Comparison of ENCODE assay signal across 20 cellular contexts in genomic region chr19:30009013-30009412, GRCh38.
DNase-seq lines count a peak whose midpoint lies in the region; ATAC-seq, FAIRE-seq and TF ChIP-seq lines count a peak whose summit lies in the region.
"Had no signal": no experiment of that assay in that cellular context is flagged by ENCODE, and none has a peak within 500 bp of the region (broad histone marks: within the 10 kb centered on the region; RNA-seq: fewer than 3 reads in every experiment).

No MANE protein-coding gene starts in this region.

- H3K4me1 Mint-ChIP-seq in CD4-positive, alpha-beta T cell (ENCODE audit: low read depth) = peaks cover 38% of the 10 kb centered on the region
- H3K4me1 Mint-ChIP-seq in astrocyte (ENCODE audit: low read depth, unreplicated experiment) = peaks cover 6% of the 10 kb centered on the region

- no peaks in the 10 kb centered on the region for H3K27me3 ChIP-seq in CD4-positive, alpha-beta T cell (ENCODE audit: control insufficient read depth, insufficient read depth, low read length)
- H3K27me3 ChIP-seq in astrocyte (ENCODE audit: insufficient read depth, low read length) (no peaks in the 10 kb centered on the region), keratinocyte (ENCODE audit: control insufficient read depth, extremely low read depth, insufficient read depth, low read length) (no peaks in the 10 kb centered on the region)
- H3K27me3 ChIP-seq: BE2C had no signal

- H3K36me3 ChIP-seq in astrocyte (ENCODE audit: insufficient read depth, low read length) (peaks cover 15% of the 10 kb centered on the region), keratinocyte (ENCODE audit: control insufficient read depth in 2 of 2, extremely low read depth in 1 of 2, insufficient read depth in 2 of 2, low read length in 2 of 2) (peaks cover 10 to 17% of the 10 kb centered on the region in 2 experiments)

- TF ChIP-seq POLR2A in H54 (IDR thresholded peaks at IDR 0.05; ENCODE audit: low read depth, low read length) = no peak

- dilution Hi-C loops in keratinocyte (cut with MboI; ENCODE audit: extremely low pct_ligation_motif_present, low sequenced_read_pairs) = no loop called here

- H3K4me3 ChIP-seq in astrocyte (ENCODE audit: insufficient read depth, low read depth, low read length) (no peak overlapping the region), keratinocyte (ENCODE audit: control insufficient read depth in 2 of 3, extremely low read depth in 1 of 3, insufficient read depth in 2 of 3, low read depth in 1 of 3, low read length in 3 of 3) (no peak overlapping the region)
- H3K4me3 ChIP-seq: GM12878, GM23338, HAP-1 had no signal

- no peaks in the 10 kb centered on the region for H3K9me3 Mint-ChIP-seq in CD4-positive, alpha-beta T cell
- H3K9me3 Mint-ChIP-seq in astrocyte (ENCODE audit: unreplicated experiment) = no peaks in the 10 kb centered on the region
- H3K9me3 Mint-ChIP-seq: CD4-positive, CD25-positive, alpha-beta regulatory T cell; GM23338; IgD-negative memory B cell had no signal

- H3K27ac ChIP-seq in CD4-positive, alpha-beta T cell (ENCODE audit: low read depth, low read length) = no peak overlapping the region
- H3K27ac ChIP-seq in astrocyte (ENCODE audit: low read depth, low read length) (no peak overlapping the region), keratinocyte (ENCODE audit: control insufficient read depth, insufficient read depth, low read length) (no peak overlapping the region)
- H3K27ac ChIP-seq: HL-60 had no signal

- H3K36me3 Mint-ChIP-seq in CD4-positive, alpha-beta T cell (ENCODE audit: low read depth) = peaks cover 89% of the 10 kb centered on the region
- H3K36me3 Mint-ChIP-seq in astrocyte (ENCODE audit: low read depth, unreplicated experiment) = peaks cover 9% of the 10 kb centered on the region

- CTCF ChIA-PET in CD4-positive, alpha-beta T cell (lab: Charles Lee) = no interaction called here

- H3K9ac ChIP-seq in astrocyte (ENCODE audit: low read length) (no peak overlapping the region), keratinocyte (ENCODE audit: control insufficient read depth, extremely low read depth, insufficient read depth, low read length) (no peak overlapping the region)

- intact Hi-C loops in CD4-positive, alpha-beta T cell (cut with DNase I, micrococcal nuclease) = no loop called here

- no peak overlapping the region for H3K4me3 Mint-ChIP-seq in CD4-positive, alpha-beta T cell
- no peak overlapping the region for H3K4me3 Mint-ChIP-seq in astrocyte (ENCODE audit: unreplicated experiment)
- H3K4me3 Mint-ChIP-seq: CD4-positive, CD25-positive, alpha-beta regulatory T cell; GM23338; IgD-negative memory B cell had no signal

- peaks cover 4% of the 10 kb centered on the region for H3K79me2 ChIP-seq in astrocyte (ENCODE audit: insufficient read depth, low read length)
- peaks cover 1% of the 10 kb centered on the region for H3K79me2 ChIP-seq in keratinocyte (ENCODE audit: control insufficient read depth, insufficient read depth, low read length)

- no peaks in the 10 kb centered on the region for H3K9me3 ChIP-seq in CD4-positive, alpha-beta T cell (ENCODE audit: control insufficient read depth, low read length)
- H3K9me3 ChIP-seq in astrocyte (ENCODE audit: insufficient read depth, low read depth, low read length) (no peaks in the 10 kb centered on the region), keratinocyte (ENCODE audit: control insufficient read depth, low read depth, low read length) (no peaks in the 10 kb centered on the region)
- H3K9me3 ChIP-seq: BE2C, Caco-2, HAP-1 had no signal

- H4K20me1 ChIP-seq in astrocyte (ENCODE audit: insufficient read depth, low read length) (peaks cover under 1% of the 10 kb centered on the region), keratinocyte (ENCODE audit: control insufficient read depth, extremely low read depth, insufficient read depth, low read length) (no peaks in the 10 kb centered on the region)

- FAIRE-seq in H54 (lab: Jason Lieb, UNC) = peak; percentile 68
- FAIRE-seq in astrocyte (lab: Jason Lieb, UNC) = peak; percentile 62
- peak; percentile 32 for FAIRE-seq in keratinocyte (lab: Jason Lieb, UNC)
- FAIRE-seq: D721Med, GM12878 had no signal

- no peak for TF ChIP-seq CTCF in CD4-positive, alpha-beta T cell (IDR thresholded peaks at IDR 0.05)
- TF ChIP-seq CTCF in astrocyte (IDR thresholded peaks at IDR 0.05; ENCODE audit: insufficient read depth, low read depth, low read length) (no peak), keratinocyte (optimal IDR thresholded peaks at IDR 0.05 in 1 of 3, IDR thresholded peaks at IDR 0.05 in 1 of 3, conservative IDR thresholded peaks at IDR 0.05 in 1 of 3; ENCODE audit: extremely low read depth in 1 of 3, insufficient read depth in 2 of 3, low read length in 3 of 3) (no peak)

- H3K9me1 ChIP-seq in keratinocyte (ENCODE audit: control insufficient read depth, extremely low read depth, insufficient read depth, low read length) = no peaks in the 10 kb centered on the region

- H3K4me1 ChIP-seq in astrocyte (ENCODE audit: insufficient read depth, low read length) = no peaks in the 10 kb centered on the region
- no peaks in the 10 kb centered on the region for H3K4me1 ChIP-seq in keratinocyte (ENCODE audit: control insufficient read depth, extremely low read depth, insufficient read depth, low read length)
- H3K4me1 ChIP-seq: Caco-2 had no signal

- DNase-seq in CD4-positive, alpha-beta T cell = no peak
- DNase-seq in H54 (ENCODE audit: insufficient read length, low spot score) (no peak), astrocyte (ENCODE audit: low read depth) (no peak), keratinocyte (ENCODE audit: low read depth, low spot score) (no peak), 8988T (no peak), DMS153 (lab: John Stamatoyannopoulos, UW) (no peak), NCI-H2196 (lab: John Stamatoyannopoulos, UW; ENCODE audit: unreplicated experiment) (no peak)
- DNase-seq: BE2C; C1 segment of cervical spinal cord; Caco-2; CD4-positive, CD25-positive, alpha-beta regulatory T cell; DMS79 treated with DMSO at 0.1 percent for 48 hours; Karpas-422; KBM-7 had no signal

- H2AFZ ChIP-seq in astrocyte (ENCODE audit: low read depth, low read length) (no peak overlapping the region), keratinocyte (ENCODE audit: control insufficient read depth, low read length) (no peak overlapping the region)
- H2AFZ ChIP-seq: GM23338 had no signal

- ATAC-seq in CD4-positive, alpha-beta T cell (ENCODE audit: poor library complexity) = no peak
- ATAC-seq: GM12878, GM23338 had no signal

- POLR2A ChIA-PET in CD4-positive, alpha-beta T cell (lab: Charles Lee) = no interaction called here

- no peaks in the 10 kb centered on the region for H3K27me3 Mint-ChIP-seq in CD4-positive, alpha-beta T cell
- H3K27me3 Mint-ChIP-seq in astrocyte (ENCODE audit: low read depth, unreplicated experiment) = no peaks in the 10 kb centered on the region
- H3K27me3 Mint-ChIP-seq: CD4-positive, CD25-positive, alpha-beta regulatory T cell; IgD-negative memory B cell had no signal

- H3K4me2 ChIP-seq in astrocyte (ENCODE audit: low read length) (no peak overlapping the region), keratinocyte (ENCODE audit: control insufficient read depth, extremely low read depth, insufficient read depth, low read depth, low read length) (no peak overlapping the region)
- H3K4me2 ChIP-seq: GM23338 had no signal

- H3K27ac Mint-ChIP-seq in CD4-positive, alpha-beta T cell = peak overlapping the region; percentile 12
- no peak overlapping the region for H3K27ac Mint-ChIP-seq in astrocyte (ENCODE audit: unreplicated experiment)
- H3K27ac Mint-ChIP-seq: GM23338, IgD-negative memory B cell had no signal
